1 cellular context compared by ENCODE assay signal in the genomic region with DNA sequence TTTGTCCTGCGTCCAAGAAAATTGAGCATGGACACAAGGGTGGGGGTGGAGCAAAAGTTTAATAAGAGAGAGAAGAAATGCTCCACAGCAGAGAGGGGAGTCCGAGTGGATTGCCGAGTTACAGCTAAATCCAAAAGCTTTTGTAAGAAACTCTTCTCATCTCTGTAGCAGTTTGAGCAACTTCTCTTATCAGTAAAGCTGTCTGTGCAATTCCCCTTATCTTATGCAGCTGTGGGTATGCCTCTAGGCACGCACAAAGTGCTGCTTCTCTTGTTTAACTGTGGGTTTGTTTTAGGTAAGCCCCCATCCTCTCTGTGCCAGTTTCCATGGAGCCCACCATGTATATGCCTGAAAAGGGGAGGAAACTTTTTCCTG.
TF ChIP-seq lines count a peak whose summit lies in the region.

No MANE protein-coding gene starts in this region.

TF ChIP-seq in K562, 482 proteins besides CTCF, POLR2A, EP300 and RAD21 (continued from another document and continues in another):
- TF ChIP-seq, protein P1, sequence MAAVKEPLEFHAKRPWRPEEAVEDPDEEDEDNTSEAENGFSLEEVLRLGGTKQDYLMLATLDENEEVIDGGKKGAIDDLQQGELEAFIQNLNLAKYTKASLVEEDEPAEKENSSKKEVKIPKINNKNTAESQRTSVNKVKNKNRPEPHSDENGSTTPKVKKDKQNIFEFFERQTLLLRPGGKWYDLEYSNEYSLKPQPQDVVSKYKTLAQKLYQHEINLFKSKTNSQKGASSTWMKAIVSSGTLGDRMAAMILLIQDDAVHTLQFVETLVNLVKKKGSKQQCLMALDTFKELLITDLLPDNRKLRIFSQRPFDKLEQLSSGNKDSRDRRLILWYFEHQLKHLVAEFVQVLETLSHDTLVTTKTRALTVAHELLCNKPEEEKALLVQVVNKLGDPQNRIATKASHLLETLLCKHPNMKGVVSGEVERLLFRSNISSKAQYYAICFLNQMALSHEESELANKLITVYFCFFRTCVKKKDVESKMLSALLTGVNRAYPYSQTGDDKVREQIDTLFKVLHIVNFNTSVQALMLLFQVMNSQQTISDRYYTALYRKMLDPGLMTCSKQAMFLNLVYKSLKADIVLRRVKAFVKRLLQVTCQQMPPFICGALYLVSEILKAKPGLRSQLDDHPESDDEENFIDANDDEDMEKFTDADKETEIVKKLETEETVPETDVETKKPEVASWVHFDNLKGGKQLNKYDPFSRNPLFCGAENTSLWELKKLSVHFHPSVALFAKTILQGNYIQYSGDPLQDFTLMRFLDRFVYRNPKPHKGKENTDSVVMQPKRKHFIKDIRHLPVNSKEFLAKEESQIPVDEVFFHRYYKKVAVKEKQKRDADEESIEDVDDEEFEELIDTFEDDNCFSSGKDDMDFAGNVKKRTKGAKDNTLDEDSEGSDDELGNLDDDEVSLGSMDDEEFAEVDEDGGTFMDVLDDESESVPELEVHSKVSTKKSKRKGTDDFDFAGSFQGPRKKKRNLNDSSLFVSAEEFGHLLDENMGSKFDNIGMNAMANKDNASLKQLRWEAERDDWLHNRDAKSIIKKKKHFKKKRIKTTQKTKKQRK (IDR thresholded peaks at IDR 0.05; ENCODE audit: borderline replicate concordance, low read depth, low read length), result no peak
- TF ChIP-seq ZNF766 (CRISPR knock-in tag; conservative IDR thresholded peaks at IDR 0.05) (peak; percentile 95), NUFIP1 (IDR thresholded peaks at IDR 0.05; ENCODE audit: partially characterized antibody) (no peak), GABPB2 (CRISPR knock-in tag; conservative IDR thresholded peaks at IDR 0.05) (no peak), STAG1 (CRISPR knock-in tag; IDR thresholded peaks at IDR 0.05; ENCODE audit: borderline replicate concordance) (no peak), TBL1XR1 (IDR thresholded peaks at IDR 0.05; ENCODE audit: low read length in 2 of 2) (0 out of 4 replicates have a peak, but pooled peaks of 1 of the 2 experiments have one; percentile 56), NFE2 (IDR thresholded peaks at IDR 0.05; ENCODE audit: low read depth) (0 out of 2 replicates have a peak, but pooled peaks have one; percentile 8), POLR2AphosphoS5 (IDR thresholded peaks at IDR 0.05; ENCODE audit: control insufficient read depth, insufficient read depth, low read depth, low read length) (peak; percentile 52; the same call in 1 of the 2 replicates), ZNF24 (IDR thresholded peaks at IDR 0.05) (peak; percentile 27; the same call in 1 of the 2 replicates), SMARCC2 (IDR thresholded peaks at IDR 0.05; ENCODE audit: low read depth) (peak; percentile 59; the same call in 1 of the 2 replicates), TEAD1 (CRISPR knock-in tag; IDR thresholded peaks at IDR 0.05) (0 out of 4 replicates have a peak, but pooled peaks of 1 of the 2 experiments have one; percentile 35), ERF (CRISPR knock-in tag; IDR thresholded peaks at IDR 0.05) (no peak), PTRF (tag; IDR thresholded peaks at IDR 0.05) (no peak), NFIX (CRISPR knock-in tag; IDR thresholded peaks at IDR 0.05; ENCODE audit: low read depth) (no peak), TAF1 (IDR thresholded peaks at IDR 0.05; ENCODE audit: control insufficient read depth, extremely low read depth, insufficient read depth, low read length, severe bottlenecking) (no peak), ZNF778 (CRISPR knock-in tag; IDR thresholded peaks at IDR 0.05) (no peak), JUNB (CRISPR knock-in tag; conservative IDR thresholded peaks at IDR 0.05) (no peak), CREM (IDR thresholded peaks at IDR 0.05; ENCODE audit: low read depth) (peak; percentile 10; the same call in 1 of the 2 replicates), SMAD3 (CRISPR knock-in tag; conservative IDR thresholded peaks at IDR 0.05) (no peak), HDAC1 (IDR thresholded peaks at IDR 0.05) (peak in 1 of 2 experiments; percentile 54; a peak in 1 of 4 replicates), KAT2B (IDR thresholded peaks at IDR 0.05; ENCODE audit: low read depth, low read length) (no peak), KLF6 (CRISPR knock-in tag; IDR thresholded peaks at IDR 0.05; ENCODE audit: borderline replicate concordance) (no peak), TEAD4 (IDR thresholded peaks at IDR 0.05; ENCODE audit: low read length) (peak; percentile 91), TEAD4 (CRISPR knock-in tag; IDR thresholded peaks at IDR 0.05; ENCODE audit: borderline replicate concordance) (no peak), SETDB1 (IDR thresholded peaks at IDR 0.05; ENCODE audit: low read length) (no peak), SRSF7 (optimal IDR thresholded peaks at IDR 0.05; ENCODE audit: low read depth, low read length) (no peak), FOS (IDR thresholded peaks at IDR 0.05; ENCODE audit: extremely low read depth, insufficient read length) (no peak), CBX2 (IDR thresholded peaks at IDR 0.05; ENCODE audit: insufficient read depth, low read length, poor library complexity, severe bottlenecking) (no peak), ELF4 (CRISPR knock-in tag; IDR thresholded peaks at IDR 0.05) (no peak), MCM7 (IDR thresholded peaks at IDR 0.05) (no peak), MYNN (IDR thresholded peaks at IDR 0.05) (peak; percentile 38; the same call in 1 of the 2 replicates), MYNN (CRISPR knock-in tag; IDR thresholded peaks at IDR 0.05) (no peak), CBX5 (IDR thresholded peaks at IDR 0.05; ENCODE audit: borderline replicate concordance, low read depth) (no peak), NFIC (IDR thresholded peaks at IDR 0.05) (peak; percentile 44; the same call in 1 of the 2 replicates), BRCA1 (IDR thresholded peaks at IDR 0.05) (no peak), BRCA1 (CRISPR knock-in tag; IDR thresholded peaks at IDR 0.05) (no peak), PRMT5 (CRISPR knock-in tag; IDR thresholded peaks at IDR 0.05) (no peak), ZZZ3 (IDR thresholded peaks at IDR 0.05) (no peak), CBFA2T2 (conservative IDR thresholded peaks at IDR 0.05) (peak; percentile 80), NR2C2 (CRISPR knock-in tag; IDR thresholded peaks at IDR 0.05) (no peak), NR2C2 (tag; IDR thresholded peaks at IDR 0.05) (no peak), SNIP1 (IDR thresholded peaks at IDR 0.05; ENCODE audit: low read depth) (no peak), HNRNPK (IDR thresholded peaks at IDR 0.05; ENCODE audit: low read depth, low read length, poor library complexity, severe bottlenecking) (no peak), ZNF445 (CRISPR knock-in tag; IDR thresholded peaks at IDR 0.05; ENCODE audit: low read depth) (no peak), STAT5A (IDR thresholded peaks at IDR 0.05; ENCODE audit: borderline replicate concordance, low read length) (peak; percentile 51; the same call in 1 of the 2 replicates)
- TF ChIP-seq, protein P2, sequence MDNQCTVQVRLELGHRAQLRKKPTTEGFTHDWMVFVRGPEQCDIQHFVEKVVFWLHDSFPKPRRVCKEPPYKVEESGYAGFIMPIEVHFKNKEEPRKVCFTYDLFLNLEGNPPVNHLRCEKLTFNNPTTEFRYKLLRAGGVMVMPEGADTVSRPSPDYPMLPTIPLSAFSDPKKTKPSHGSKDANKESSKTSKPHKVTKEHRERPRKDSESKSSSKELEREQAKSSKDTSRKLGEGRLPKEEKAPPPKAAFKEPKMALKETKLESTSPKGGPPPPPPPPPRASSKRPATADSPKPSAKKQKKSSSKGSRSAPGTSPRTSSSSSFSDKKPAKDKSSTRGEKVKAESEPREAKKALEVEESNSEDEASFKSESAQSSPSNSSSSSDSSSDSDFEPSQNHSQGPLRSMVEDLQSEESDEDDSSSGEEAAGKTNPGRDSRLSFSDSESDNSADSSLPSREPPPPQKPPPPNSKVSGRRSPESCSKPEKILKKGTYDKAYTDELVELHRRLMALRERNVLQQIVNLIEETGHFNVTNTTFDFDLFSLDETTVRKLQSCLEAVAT (IDR thresholded peaks at IDR 0.05), result peak in 1 of 2 experiments; percentile 78; a peak in 2 of 4 replicates
- TF ChIP-seq, protein P3, sequence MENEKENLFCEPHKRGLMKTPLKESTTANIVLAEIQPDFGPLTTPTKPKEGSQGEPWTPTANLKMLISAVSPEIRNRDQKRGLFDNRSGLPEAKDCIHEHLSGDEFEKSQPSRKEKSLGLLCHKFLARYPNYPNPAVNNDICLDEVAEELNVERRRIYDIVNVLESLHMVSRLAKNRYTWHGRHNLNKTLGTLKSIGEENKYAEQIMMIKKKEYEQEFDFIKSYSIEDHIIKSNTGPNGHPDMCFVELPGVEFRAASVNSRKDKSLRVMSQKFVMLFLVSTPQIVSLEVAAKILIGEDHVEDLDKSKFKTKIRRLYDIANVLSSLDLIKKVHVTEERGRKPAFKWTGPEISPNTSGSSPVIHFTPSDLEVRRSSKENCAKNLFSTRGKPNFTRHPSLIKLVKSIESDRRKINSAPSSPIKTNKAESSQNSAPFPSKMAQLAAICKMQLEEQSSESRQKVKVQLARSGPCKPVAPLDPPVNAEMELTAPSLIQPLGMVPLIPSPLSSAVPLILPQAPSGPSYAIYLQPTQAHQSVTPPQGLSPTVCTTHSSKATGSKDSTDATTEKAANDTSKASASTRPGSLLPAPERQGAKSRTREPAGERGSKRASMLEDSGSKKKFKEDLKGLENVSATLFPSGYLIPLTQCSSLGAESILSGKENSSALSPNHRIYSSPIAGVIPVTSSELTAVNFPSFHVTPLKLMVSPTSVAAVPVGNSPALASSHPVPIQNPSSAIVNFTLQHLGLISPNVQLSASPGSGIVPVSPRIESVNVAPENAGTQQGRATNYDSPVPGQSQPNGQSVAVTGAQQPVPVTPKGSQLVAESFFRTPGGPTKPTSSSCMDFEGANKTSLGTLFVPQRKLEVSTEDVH (IDR thresholded peaks at IDR 0.05; ENCODE audit: low read depth, partially characterized antibody), result no peak
- TF ChIP-seq, protein P4, sequence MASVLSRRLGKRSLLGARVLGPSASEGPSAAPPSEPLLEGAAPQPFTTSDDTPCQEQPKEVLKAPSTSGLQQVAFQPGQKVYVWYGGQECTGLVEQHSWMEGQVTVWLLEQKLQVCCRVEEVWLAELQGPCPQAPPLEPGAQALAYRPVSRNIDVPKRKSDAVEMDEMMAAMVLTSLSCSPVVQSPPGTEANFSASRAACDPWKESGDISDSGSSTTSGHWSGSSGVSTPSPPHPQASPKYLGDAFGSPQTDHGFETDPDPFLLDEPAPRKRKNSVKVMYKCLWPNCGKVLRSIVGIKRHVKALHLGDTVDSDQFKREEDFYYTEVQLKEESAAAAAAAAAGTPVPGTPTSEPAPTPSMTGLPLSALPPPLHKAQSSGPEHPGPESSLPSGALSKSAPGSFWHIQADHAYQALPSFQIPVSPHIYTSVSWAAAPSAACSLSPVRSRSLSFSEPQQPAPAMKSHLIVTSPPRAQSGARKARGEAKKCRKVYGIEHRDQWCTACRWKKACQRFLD (CRISPR knock-in tag; IDR thresholded peaks at IDR 0.05), result peak; percentile 46; the same call in 1 of the 2 replicates
- TF ChIP-seq, protein P5, sequence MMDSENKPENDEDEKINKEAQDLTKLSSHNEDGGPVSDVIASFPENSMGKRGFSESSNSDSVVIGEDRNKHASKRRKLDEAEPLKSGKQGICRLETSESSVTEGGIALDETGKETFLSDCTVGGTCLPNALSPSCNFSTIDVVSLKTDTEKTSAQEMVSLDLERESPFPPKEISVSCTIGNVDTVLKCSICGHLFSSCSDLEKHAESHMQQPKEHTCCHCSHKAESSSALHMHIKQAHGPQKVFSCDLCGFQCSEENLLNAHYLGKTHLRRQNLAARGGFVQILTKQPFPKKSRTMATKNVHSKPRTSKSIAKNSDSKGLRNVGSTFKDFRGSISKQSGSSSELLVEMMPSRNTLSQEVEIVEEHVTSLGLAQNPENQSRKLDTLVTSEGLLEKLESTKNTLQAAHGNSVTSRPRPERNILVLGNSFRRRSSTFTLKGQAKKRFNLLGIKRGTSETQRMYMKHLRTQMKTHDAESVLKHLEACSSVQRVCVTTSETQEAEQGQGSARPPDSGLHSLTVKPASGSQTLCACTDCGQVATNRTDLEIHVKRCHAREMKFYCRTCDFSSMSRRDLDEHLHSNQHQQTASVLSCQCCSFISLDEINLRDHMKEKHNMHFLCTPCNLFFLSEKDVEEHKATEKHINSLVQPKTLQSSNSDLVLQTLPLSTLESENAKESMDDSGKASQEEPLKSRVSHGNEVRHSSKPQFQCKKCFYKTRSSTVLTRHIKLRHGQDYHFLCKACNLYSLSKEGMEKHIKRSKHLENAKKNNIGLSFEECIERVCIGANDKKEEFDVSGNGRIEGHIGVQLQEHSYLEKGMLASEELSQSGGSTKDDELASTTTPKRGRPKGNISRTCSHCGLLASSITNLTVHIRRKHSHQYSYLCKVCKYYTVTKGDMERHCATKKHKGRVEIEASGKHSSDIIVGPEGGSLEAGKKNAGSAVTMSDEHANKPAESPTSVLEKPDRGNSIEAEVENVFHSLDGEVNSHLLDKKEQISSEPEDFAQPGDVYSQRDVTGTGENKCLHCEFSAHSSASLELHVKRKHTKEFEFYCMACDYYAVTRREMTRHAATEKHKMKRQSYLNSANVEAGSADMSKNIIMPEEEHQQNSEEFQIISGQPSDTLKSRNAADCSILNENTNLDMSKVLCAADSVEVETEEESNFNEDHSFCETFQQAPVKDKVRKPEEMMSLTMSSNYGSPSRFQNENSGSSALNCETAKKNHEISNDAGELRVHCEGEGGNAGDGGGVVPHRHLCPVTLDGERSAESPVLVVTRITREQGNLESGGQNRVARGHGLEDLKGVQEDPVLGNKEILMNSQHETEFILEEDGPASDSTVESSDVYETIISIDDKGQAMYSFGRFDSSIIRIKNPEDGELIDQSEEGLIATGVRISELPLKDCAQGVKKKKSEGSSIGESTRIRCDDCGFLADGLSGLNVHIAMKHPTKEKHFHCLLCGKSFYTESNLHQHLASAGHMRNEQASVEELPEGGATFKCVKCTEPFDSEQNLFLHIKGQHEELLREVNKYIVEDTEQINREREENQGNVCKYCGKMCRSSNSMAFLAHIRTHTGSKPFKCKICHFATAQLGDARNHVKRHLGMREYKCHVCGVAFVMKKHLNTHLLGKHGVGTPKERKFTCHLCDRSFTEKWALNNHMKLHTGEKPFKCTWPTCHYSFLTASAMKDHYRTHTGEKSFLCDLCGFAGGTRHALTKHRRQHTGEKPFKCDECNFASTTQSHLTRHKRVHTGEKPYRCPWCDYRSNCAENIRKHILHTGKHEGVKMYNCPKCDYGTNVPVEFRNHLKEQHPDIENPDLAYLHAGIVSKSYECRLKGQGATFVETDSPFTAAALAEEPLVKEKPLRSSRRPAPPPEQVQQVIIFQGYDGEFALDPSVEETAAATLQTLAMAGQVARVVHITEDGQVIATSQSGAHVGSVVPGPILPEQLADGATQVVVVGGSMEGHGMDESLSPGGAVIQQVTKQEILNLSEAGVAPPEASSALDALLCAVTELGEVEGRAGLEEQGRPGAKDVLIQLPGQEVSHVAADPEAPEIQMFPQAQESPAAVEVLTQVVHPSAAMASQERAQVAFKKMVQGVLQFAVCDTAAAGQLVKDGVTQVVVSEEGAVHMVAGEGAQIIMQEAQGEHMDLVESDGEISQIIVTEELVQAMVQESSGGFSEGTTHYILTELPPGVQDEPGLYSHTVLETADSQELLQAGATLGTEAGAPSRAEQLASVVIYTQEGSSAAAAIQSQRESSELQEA (IDR thresholded peaks at IDR 0.05; ENCODE audit: low read depth), result no peak
- TF ChIP-seq, protein P6, sequence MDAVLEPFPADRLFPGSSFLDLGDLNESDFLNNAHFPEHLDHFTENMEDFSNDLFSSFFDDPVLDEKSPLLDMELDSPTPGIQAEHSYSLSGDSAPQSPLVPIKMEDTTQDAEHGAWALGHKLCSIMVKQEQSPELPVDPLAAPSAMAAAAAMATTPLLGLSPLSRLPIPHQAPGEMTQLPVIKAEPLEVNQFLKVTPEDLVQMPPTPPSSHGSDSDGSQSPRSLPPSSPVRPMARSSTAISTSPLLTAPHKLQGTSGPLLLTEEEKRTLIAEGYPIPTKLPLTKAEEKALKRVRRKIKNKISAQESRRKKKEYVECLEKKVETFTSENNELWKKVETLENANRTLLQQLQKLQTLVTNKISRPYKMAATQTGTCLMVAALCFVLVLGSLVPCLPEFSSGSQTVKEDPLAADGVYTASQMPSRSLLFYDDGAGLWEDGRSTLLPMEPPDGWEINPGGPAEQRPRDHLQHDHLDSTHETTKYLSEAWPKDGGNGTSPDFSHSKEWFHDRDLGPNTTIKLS (IDR thresholded peaks at IDR 0.05; ENCODE audit: borderline replicate concordance, low read depth), result no peak
